13 cellular contexts compared by ENCODE assay signal in genomic region chr4:78774395-78774794, GRCh38. TPM values are rescaled to one million over a fixed set of nuclear protein-coding genes. Genes with fewer than 3 reads are reported as not detected.
DNase-seq lines count a peak whose midpoint lies in the region; ATAC-seq and TF ChIP-seq lines count a peak whose summit lies in the region.
"Had no signal": no experiment of that assay in that cellular context is flagged by ENCODE, and none has a peak within 500 bp of the region (broad histone marks: within the 10 kb centered on the region; RNA-seq: fewer than 3 reads in every experiment).

No MANE protein-coding gene starts in this region.

- no peaks in the 10 kb centered on the region for H3F3A ChIP-seq in OCI-LY1 (ENCODE audit: insufficient read depth, low read length)

- H3K36me3 ChIP-seq in heart left ventricle (no peaks in the 10 kb centered on the region), OCI-LY1 (ENCODE audit: insufficient read depth, low read length) (no peaks in the 10 kb centered on the region), gastroesophageal sphincter (no peaks in the 10 kb centered on the region), testis (ENCODE audit: low read depth, missing control alignments) (no peaks in the 10 kb centered on the region)
- H3K36me3 ChIP-seq: esophagus squamous epithelium had no signal

- H4K20me1 ChIP-seq in OCI-LY1 (ENCODE audit: insufficient read depth, low read length), result no peaks in the 10 kb centered on the region

- WGBS in heart left ventricle, 4 donors, result 52 to 63% (median 58%) methylated on average over 2 of the region's 2 CpGs
- WGBS in gastroesophageal sphincter (ENCODE audit: low coverage in 1 of 2), 2 donors, result 15 to 31% methylated on average over 2 of the region's 2 CpGs
- 14 to 16% methylated on average over 2 of the region's 2 CpGs for WGBS in testis, 2 donors

- H3K27me3 ChIP-seq in heart left ventricle, result no peaks in the 10 kb centered on the region
- H3K27me3 ChIP-seq in OCI-LY1 (ENCODE audit: insufficient read depth, low read length), result no peaks in the 10 kb centered on the region
- no peaks in the 10 kb centered on the region for H3K27me3 ChIP-seq in gastroesophageal sphincter
- no peaks in the 10 kb centered on the region for H3K27me3 ChIP-seq in testis
- H3K27me3 ChIP-seq: esophagus squamous epithelium had no signal

- intact Hi-C loops in heart left ventricle (cut with DNase I), result loop anchor here in 5 of 10 donors (10.0 kb wide), 4 partner anchors 90 to 720 kb away; partner anchors contain the start of gene FRAS1 (in 1 of the 5)
- intact Hi-C loops in cardiac septum (cut with DNase I), result no loop called here
- intact Hi-C loops in testis (cut with DNase I; ENCODE audit: low total_unique reads), result no loop called here

- no peak for DNase-seq in heart left ventricle
- no peak for DNase-seq in cardiac septum (ENCODE audit: low spot score)
- DNase-seq in testis, result no peak
- DNase-seq in foreskin fibroblast, result no peak
- DNase-seq in kidney tubule cell (ENCODE audit: low spot score), result no peak
- DNase-seq: activated CD4-positive, CD25-positive, alpha-beta regulatory T cell treated with anti-CD3 and anti-CD28 coated beads, Interleukin-2, amount 50 U/mL, for 72 hours; aorta; esophagus squamous epithelium; left cardiac atrium; NCI-H1092 had no signal

- peaks cover 0 to 33% (median 20%) of the 10 kb centered on the region in 12 donors for H3K4me1 ChIP-seq in heart left ventricle
- peaks cover 38% of the 10 kb centered on the region for H3K4me1 ChIP-seq in OCI-LY1 (ENCODE audit: insufficient read depth, low read length, severe bottlenecking)
- peaks cover 0 to 35% (median 0%) of the 10 kb centered on the region in 3 donors for H3K4me1 ChIP-seq in gastroesophageal sphincter
- peaks cover 8% of the 10 kb centered on the region for H3K4me1 ChIP-seq in testis

- TF ChIP-seq POLR2A in heart left ventricle (IDR thresholded peaks at IDR 0.05), result no peak
- TF ChIP-seq POLR2A in gastroesophageal sphincter (IDR thresholded peaks at IDR 0.05), result no peak
- no peak for TF ChIP-seq POLR2A in testis (IDR thresholded peaks at IDR 0.05)

- peak overlapping the region in 1 of 12 donors; percentile 91 for H3K4me3 ChIP-seq in heart left ventricle
- H3K4me3 ChIP-seq in OCI-LY1 (ENCODE audit: low read depth, low read length, poor library complexity, severe bottlenecking), result peak overlapping the region; percentile 99
- no peak overlapping the region for H3K4me3 ChIP-seq in gastroesophageal sphincter
- H3K4me3 ChIP-seq in testis, result no peak overlapping the region
- H3K4me3 ChIP-seq in foreskin fibroblast (ENCODE audit: low read depth in 1 of 2, low read length in 2 of 2), result no peak overlapping the region

- no peak for ATAC-seq in heart left ventricle
- no peak for ATAC-seq in gastroesophageal sphincter
- no peak for ATAC-seq in GM18511 (IDR thresholded peaks at IDR 0.05; ENCODE audit: unreplicated experiment)
- ATAC-seq: left cardiac atrium had no signal

- peaks cover 28% of the 10 kb centered on the region for H3K79me2 ChIP-seq in OCI-LY1 (ENCODE audit: insufficient read depth, low read length)

- TF ChIP-seq CTCF in heart left ventricle (IDR thresholded peaks at IDR 0.05), result no peak
- no peak for TF ChIP-seq CTCF in OCI-LY1 (IDR thresholded peaks at IDR 0.05; ENCODE audit: low read length)
- TF ChIP-seq CTCF in gastroesophageal sphincter (IDR thresholded peaks at IDR 0.05), result no peak
- no peak for TF ChIP-seq CTCF in testis (IDR thresholded peaks at IDR 0.05)
- TF ChIP-seq CTCF in foreskin fibroblast (IDR thresholded peaks at IDR 0.05; ENCODE audit: low read depth, low read length), result no peak

- H3K27ac ChIP-seq in heart left ventricle (peak overlapping the region in 10 of 12 donors; percentile 20 to 100 (median 99)), OCI-LY1 (ENCODE audit: low read depth, low read length, poor library complexity, severe bottlenecking) (peak overlapping the region; percentile 94), gastroesophageal sphincter (peak overlapping the region; percentile 4 to 99 (median 95)), testis (peak overlapping the region; percentile 92 to 100)

- no peak for TF ChIP-seq EP300 in gastroesophageal sphincter (IDR thresholded peaks at IDR 0.05)

- no peaks in the 10 kb centered on the region for H3K9me2 ChIP-seq in OCI-LY1 (ENCODE audit: low read depth, low read length)

- H2AFZ ChIP-seq in OCI-LY1 (ENCODE audit: low read length), result no peak overlapping the region

- H3K9ac ChIP-seq in OCI-LY1 (ENCODE audit: low read length), result peak overlapping the region; percentile 98

- H3K9me3 ChIP-seq in heart left ventricle (no peaks in the 10 kb centered on the region), OCI-LY1 (ENCODE audit: low read length) (no peaks in the 10 kb centered on the region), gastroesophageal sphincter (no peaks in the 10 kb centered on the region), testis (no peaks in the 10 kb centered on the region)
- H3K9me3 ChIP-seq: esophagus squamous epithelium had no signal

- peak overlapping the region; percentile 96 for H3K4me2 ChIP-seq in OCI-LY1 (ENCODE audit: low read length)

RNA-seq across cellular contexts. Expression of gene BMP2K, which starts 1.8 kb away (rescaled TPM):
- total RNA-seq in heart left ventricle (10 to 100 TPM; 16.2 to 65.7 (median 30.6) TPM), cardiac septum (37.6 TPM), gastroesophageal sphincter (10 to 100 TPM; 44.6 to 70.5 (median 48.7) TPM), testis (100 to 1,000 TPM; 102 to 110 TPM)
- polyA plus RNA-seq in heart left ventricle (10 to 100 TPM in 1 of 2 donors, 1 to 10 TPM in 1; 5.4 to 12.1 TPM), testis (ENCODE audit: insufficient read depth, low read depth, low replicate concordance) (64.9 TPM)
